11 cellular contexts compared by ENCODE assay signal in the genomic region with DNA sequence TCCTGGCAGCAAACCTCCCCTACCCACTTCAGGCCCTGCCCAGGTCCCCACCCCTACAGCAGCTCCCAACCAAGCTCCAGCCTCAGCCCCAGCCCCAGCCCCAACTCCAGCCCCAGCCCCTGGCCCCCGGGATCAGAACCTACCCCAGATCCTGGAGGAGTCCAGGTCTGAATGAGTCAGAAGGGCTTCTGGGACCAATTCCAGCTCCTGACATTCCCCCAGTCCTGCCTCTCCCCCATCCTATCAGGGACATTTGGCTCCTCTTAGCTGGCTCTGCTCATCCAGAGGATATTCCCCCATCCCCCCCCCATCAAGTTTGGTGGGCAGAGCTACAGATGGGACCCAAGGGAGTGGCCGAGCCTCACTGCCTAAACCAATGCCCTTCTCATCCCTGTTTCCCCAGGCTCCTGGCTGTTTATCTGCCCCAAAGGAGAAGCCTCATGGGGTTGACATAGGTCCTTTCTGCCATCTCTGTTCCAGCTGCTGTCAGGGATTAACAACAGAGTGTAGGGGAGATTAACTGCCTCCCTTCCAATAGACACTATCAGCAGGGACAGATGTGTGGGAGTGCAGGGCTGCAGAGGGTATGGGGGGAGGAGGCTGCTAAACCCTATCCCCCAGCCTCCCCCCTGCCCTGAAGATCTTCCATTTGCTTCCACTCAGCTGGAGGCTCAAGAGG. TPM values are rescaled to one million over a fixed set of nuclear protein-coding genes. Genes with fewer than 3 reads are reported as not detected.
DNase-seq lines count a peak whose midpoint lies in the region; ATAC-seq and TF ChIP-seq lines count a peak whose summit lies in the region.
"Had no signal": no experiment of that assay in that cellular context is flagged by ENCODE, and none has a peak within 500 bp of the region (broad histone marks: within the 10 kb centered on the region; RNA-seq: fewer than 3 reads in every experiment).

No MANE protein-coding gene starts in this region.

- H3K27ac ChIP-seq in adrenal gland (no peak overlapping the region), left ventricle myocardium inferior (replicated peaks) (peak overlapping the region; percentile 27), vagina (peak overlapping the region; percentile 59)

- no peak for TF ChIP-seq POLR2A in adrenal gland (IDR thresholded peaks at IDR 0.05)
- TF ChIP-seq POLR2A in vagina (IDR thresholded peaks at IDR 0.05): no peak

- H3K4me1 ChIP-seq in adrenal gland (replicated peaks in 1 of 2) (peaks cover 0 to 8% of the 10 kb centered on the region in 2 donors), left ventricle myocardium inferior (peaks cover 15% of the 10 kb centered on the region), vagina (peaks cover 17% of the 10 kb centered on the region)

- peaks cover 53% of the 10 kb centered on the region for H3K36me3 Mint-ChIP-seq in activated T-cell treated with anti-CD3 and anti-CD28 coated beads, Interleukin-2, amount 50 U/mL, for 24 hours (ENCODE audit: low read depth)
- H3K36me3 Mint-ChIP-seq in activated T-cell treated with anti-CD3 and anti-CD28 coated beads, Interleukin-2, amount 50 U/mL, for 4 hours (ENCODE audit: insufficient read depth): peaks cover 27% of the 10 kb centered on the region

- H3K27ac Mint-ChIP-seq in activated T-cell treated with anti-CD3 and anti-CD28 coated beads, Interleukin-2, amount 50 U/mL, for 24 hours: no peak overlapping the region

- H3K4me1 Mint-ChIP-seq in activated T-cell treated with anti-CD3 and anti-CD28 coated beads, Interleukin-2, amount 50 U/mL, for 24 hours (ENCODE audit: low read depth): peaks cover under 1% of the 10 kb centered on the region
- peaks cover 1% of the 10 kb centered on the region for H3K4me1 Mint-ChIP-seq in activated T-cell treated with anti-CD3 and anti-CD28 coated beads, Interleukin-2, amount 50 U/mL, for 4 hours (ENCODE audit: low read depth)

- H3K27me3 Mint-ChIP-seq in activated T-cell treated with anti-CD3 and anti-CD28 coated beads, Interleukin-2, amount 50 U/mL, for 24 hours: no peaks in the 10 kb centered on the region
- H3K27me3 Mint-ChIP-seq in activated T-cell treated with anti-CD3 and anti-CD28 coated beads, Interleukin-2, amount 50 U/mL, for 4 hours (ENCODE audit: low read depth): no peaks in the 10 kb centered on the region
- H3K27me3 Mint-ChIP-seq: naive B cell had no signal

- WGBS in adrenal gland, 4 donors: 24 to 50% (median 37%) methylated on average over 1 to 2 of the region's 2 CpGs

- no peaks in the 10 kb centered on the region for H3K9me3 Mint-ChIP-seq in activated T-cell treated with anti-CD3 and anti-CD28 coated beads, Interleukin-2, amount 50 U/mL, for 24 hours
- no peaks in the 10 kb centered on the region for H3K9me3 Mint-ChIP-seq in activated T-cell treated with anti-CD3 and anti-CD28 coated beads, Interleukin-2, amount 50 U/mL, for 4 hours
- H3K9me3 Mint-ChIP-seq: naive B cell had no signal

- H3K4me3 ChIP-seq in adrenal gland (no peak overlapping the region), left ventricle myocardium inferior (no peak overlapping the region), vagina (no peak overlapping the region)

- H3K36me3 ChIP-seq in adrenal gland (replicated peaks in 1 of 2) (peaks cover 0 to 46% of the 10 kb centered on the region in 2 donors), left ventricle myocardium inferior (peaks cover 87% of the 10 kb centered on the region), vagina (peaks cover 3 to 53% of the 10 kb centered on the region in 2 donors)

- TF ChIP-seq CTCF in adrenal gland (IDR thresholded peaks at IDR 0.05) (no peak), left ventricle myocardium inferior (IDR thresholded peaks at IDR 0.05; ENCODE audit: borderline replicate concordance) (no peak), vagina (IDR thresholded peaks at IDR 0.05) (no peak)

- H3K4me3 Mint-ChIP-seq in activated T-cell treated with anti-CD3 and anti-CD28 coated beads, Interleukin-2, amount 50 U/mL, for 24 hours: no peak overlapping the region
- H3K4me3 Mint-ChIP-seq in activated T-cell treated with anti-CD3 and anti-CD28 coated beads, Interleukin-2, amount 50 U/mL, for 4 hours: no peak overlapping the region
- H3K4me3 Mint-ChIP-seq: naive B cell had no signal

- DNase-seq in activated T-cell treated with anti-CD3 and anti-CD28 coated beads, Interleukin-2, amount 50 U/mL, for 24 hours: peak; percentile 16
- DNase-seq in activated T-cell treated with anti-CD3 and anti-CD28 coated beads, Interleukin-2, amount 50 U/mL, for 4 hours: no peak
- DNase-seq in adrenal gland (peak in 6 of 7 donors; percentile 70 to 86 (median 78)), left ventricle myocardium inferior (peak; percentile 28), vagina (ENCODE audit: extremely low spot score in 2 of 2) (peak in 1 of 2 donors; percentile 89), GDM1 (lab: John Stamatoyannopoulos, UW) (no peak), NCI-H187 treated with DMSO at 0.1 percent for 48 hours (lab: John Stamatoyannopoulos, UW) (no peak)
- DNase-seq: naive B cell; stimulated activated CD4-positive, alpha-beta T cell treated with anti-CD3 and anti-CD28 coated beads, Interleukin-4, amount 100 ng/mL, for 1 hour had no signal

- H3K9me3 ChIP-seq in adrenal gland (replicated peaks in 1 of 3): no peaks in the 10 kb centered on the region
- H3K9me3 ChIP-seq in left ventricle myocardium inferior (replicated peaks): no peaks in the 10 kb centered on the region
- H3K9me3 ChIP-seq in vagina: no peaks in the 10 kb centered on the region

- intact Hi-C loops in adrenal gland (cut with DNase I) (no loop called here), left ventricle myocardium inferior (cut with micrococcal nuclease) (no loop called here), vagina (cut with DNase I) (no loop called here)

- no peak for ATAC-seq in activated T-cell treated with anti-CD3 and anti-CD28 coated beads, Interleukin-2, amount 50 U/mL, for 4 hours
- ATAC-seq in HG03571 (IDR thresholded peaks at IDR 0.05; ENCODE audit: unreplicated experiment): no peak
- ATAC-seq: activated CD4-positive, CD25-positive, alpha-beta regulatory T cell treated with anti-CD3 and anti-CD28 coated beads, Interleukin-2, amount 50 U/mL, for 24 hours had no signal

- no peaks in the 10 kb centered on the region for H3K27me3 ChIP-seq in adrenal gland
- H3K27me3 ChIP-seq in left ventricle myocardium inferior (ENCODE audit: low read depth): no peaks in the 10 kb centered on the region
- H3K27me3 ChIP-seq in vagina: no peaks in the 10 kb centered on the region

RNA-seq across cellular contexts. Expression of a gene that starts 16.5 kb away (rescaled TPM):
- total RNA-seq in activated T-cell treated with anti-CD3 and anti-CD28 coated beads, Interleukin-2, amount 50 U/mL, for 4 hours: 1 to 10 TPM in 1 of 3 donors, under 1 TPM in 2; 0.73 to 1.3 (median 0.79) TPM
- total RNA-seq in adrenal gland: 10 to 100 TPM in 2 of 8 donors, 1 to 10 TPM in 6; 1.8 to 31.9 (median 5.4) TPM
- 10 to 100 TPM in 1 of 3 donors, 1 to 10 TPM in 2; 1.6 to 12.5 (median 5.7) TPM for polyA plus RNA-seq in adrenal gland
- total RNA-seq in left ventricle myocardium inferior: 4.2 TPM
- total RNA-seq in vagina: 5.9 TPM

RNA-seq across cellular contexts. Expression of a gene that starts 17.2 kb away (rescaled TPM):
- under 1 TPM; 0.25 to 0.43 (median 0.32) TPM for total RNA-seq in activated T-cell treated with anti-CD3 and anti-CD28 coated beads, Interleukin-2, amount 50 U/mL, for 4 hours
- 1 to 10 TPM in 6 of 8 donors, under 1 TPM in 2; 0.80 to 7.9 (median 4.2) TPM for total RNA-seq in adrenal gland
- polyA plus RNA-seq in adrenal gland: 1 to 10 TPM in 2 of 3 donors, under 1 TPM in 1; 0.31 to 3.6 (median 1.7) TPM
- 0.88 TPM for total RNA-seq in left ventricle myocardium inferior
- 3.2 TPM for total RNA-seq in vagina

RNA-seq across cellular contexts. Expression of a gene that starts 22.1 kb away (rescaled TPM):
- total RNA-seq in activated T-cell treated with anti-CD3 and anti-CD28 coated beads, Interleukin-2, amount 50 U/mL, for 4 hours: 1 to 10 TPM in 1 of 3 donors, under 1 TPM in 2; 0.56 to 1.2 (median 0.63) TPM
- 10 to 100 TPM; 28.1 to 63.7 (median 46.6) TPM for total RNA-seq in adrenal gland
- 10 to 100 TPM in 2 of 3 donors, 1 to 10 TPM in 1; 1.8 to 73.2 (median 49.6) TPM for polyA plus RNA-seq in adrenal gland
- total RNA-seq in left ventricle myocardium inferior: 21.5 TPM
- 44.9 TPM for total RNA-seq in vagina

RNA-seq across cellular contexts. Expression of a gene that starts 39.8 kb away (rescaled TPM):
- total RNA-seq in activated T-cell treated with anti-CD3 and anti-CD28 coated beads, Interleukin-2, amount 50 U/mL, for 4 hours: 1 to 10 TPM; 5.6 to 7.1 (median 5.9) TPM
- total RNA-seq in adrenal gland: 10 to 100 TPM; 21.5 to 63.9 (median 45.6) TPM
- 10 to 100 TPM; 19.3 to 65.1 (median 49.6) TPM for polyA plus RNA-seq in adrenal gland
- 15.6 TPM for total RNA-seq in left ventricle myocardium inferior
- total RNA-seq in vagina: 44.7 TPM

RNA-seq across cellular contexts. Expression of a gene that starts 46.0 kb away (rescaled TPM):
- total RNA-seq in activated T-cell treated with anti-CD3 and anti-CD28 coated beads, Interleukin-2, amount 50 U/mL, for 4 hours: 10 to 100 TPM; 22.2 to 26.5 (median 22.6) TPM
- total RNA-seq in adrenal gland (10 to 100 TPM; 17.6 to 49.1 (median 32.7) TPM), left ventricle myocardium inferior (43.3 TPM), vagina (73.7 TPM)
- polyA plus RNA-seq in adrenal gland: 10 to 100 TPM; 23.6 to 29.4 (median 23.8) TPM

Comparison
In these comparisons a context has a peak if more than half of its experiments do, and no peak if none do; other contexts are left out.
1. DNase-seq: peak in activated T-cell treated with anti-CD3 and anti-CD28 coated beads, Interleukin-2, amount 50 U/mL, for 24 hours (single experiment), adrenal gland (6 of 7) and left ventricle myocardium inferior (single experiment); none in activated T-cell treated with anti-CD3 and anti-CD28 coated beads, Interleukin-2, amount 50 U/mL, for 4 hours (single experiment), GDM1 (single experiment) and NCI-H187 treated with DMSO at 0.1 percent for 48 hours (single experiment).
2. H3K27ac ChIP-seq: peak in left ventricle myocardium inferior (single experiment) and vagina (single experiment); none in adrenal gland (0 of 5).
3. RNA of a gene that starts 22.1 kb away (total RNA-seq): 28.1 to 63.7 TPM in adrenal gland, 44.9 TPM in vagina (single experiment) and 21.5 TPM in left ventricle myocardium inferior (single experiment); 0.56 to 1.2 TPM in activated T-cell treated with anti-CD3 and anti-CD28 coated beads, Interleukin-2, amount 50 U/mL, for 4 hours; every median in the first group is over 10 times any median in the second.